Comparison of ENCODE assay signal across 1 cellular context in the genomic region with DNA sequence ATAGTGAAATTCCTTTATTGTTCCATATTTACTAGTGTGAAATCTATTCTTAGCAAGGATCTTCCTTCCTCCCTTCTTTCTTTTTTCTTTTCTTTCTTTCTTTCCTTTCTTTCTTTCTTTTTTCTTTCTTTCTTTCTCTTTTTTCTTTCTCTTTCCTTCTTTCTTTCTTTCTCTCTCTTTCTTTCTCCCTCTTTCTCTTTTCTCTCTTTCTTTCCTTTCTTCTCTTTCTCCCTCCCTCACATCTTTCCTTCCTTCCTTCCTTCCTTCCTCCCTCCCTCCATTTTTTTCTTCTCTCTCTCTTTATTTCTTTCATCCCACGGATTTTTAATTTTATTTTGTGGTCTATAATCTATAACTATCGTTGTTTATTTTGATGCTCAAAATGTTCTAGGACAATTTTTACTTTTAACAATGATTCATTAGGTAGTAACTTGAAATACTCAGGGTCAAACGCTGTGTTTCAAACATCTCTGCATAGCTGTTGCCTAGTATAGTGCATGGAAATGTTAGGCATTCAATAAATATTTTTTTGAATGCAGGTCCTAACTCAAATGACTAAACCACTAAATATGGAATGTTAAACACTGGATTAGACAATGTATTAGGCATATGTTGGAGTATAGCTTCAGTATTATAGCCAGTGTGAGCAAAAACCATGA.
TF ChIP-seq lines count a peak whose summit lies in the region.

No MANE protein-coding gene starts in this region.

TF ChIP-seq in IMR-90, 13 proteins besides CTCF, POLR2A, EP300 and RAD21 (continued from another document):
- TF ChIP-seq FOS (IDR thresholded peaks at IDR 0.05; ENCODE audit: low read depth, low read length): peak; percentile 41
